ENCODE assay signal across 20 cellular contexts in genomic region chr3:32860499-32860898, GRCh38. TPM values are rescaled to one million over a fixed set of nuclear protein-coding genes. Genes with fewer than 3 reads are reported as not detected.
"Had no signal": no experiment of that assay in that cellular context is flagged by ENCODE, and none has a peak within 500 bp of the region (broad histone marks: within the 10 kb centered on the region; RNA-seq: fewer than 3 reads in every experiment).

No MANE protein-coding gene starts in this region.

- H3K27me3 ChIP-seq: dorsolateral prefrontal cortex, esophagus muscularis mucosa, gastrocnemius medialis had no signal

- H3K27ac ChIP-seq: dorsolateral prefrontal cortex, epithelial cell of prostate, esophagus muscularis mucosa, gastrocnemius medialis, left ventricle myocardium inferior, lower lobe of right lung had no signal

- H3K4me3 ChIP-seq: dorsolateral prefrontal cortex, esophagus muscularis mucosa, gastrocnemius medialis, left ventricle myocardium inferior, lower lobe of right lung, smooth muscle cell had no signal

- H3K27ac Mint-ChIP-seq: memory B cell, nephron, type B pancreatic cell had no signal

- H3K9me3 Mint-ChIP-seq: memory B cell, nephron, type B pancreatic cell had no signal

- ATAC-seq: gastrocnemius medialis, left cardiac atrium, lower lobe of right lung, right cardiac atrium had no signal

- H3K36me3 Mint-ChIP-seq: memory B cell had no signal

- H3K9me3 ChIP-seq: esophagus muscularis mucosa, gastrocnemius medialis, left ventricle myocardium inferior, lower lobe of right lung had no signal

- H3K4me2 ChIP-seq: smooth muscle cell had no signal

- DNase-seq: cortex of kidney; dorsolateral prefrontal cortex; effector CD8-positive, alpha-beta T cell; gastrocnemius medialis; kidney; left cardiac atrium; left ventricle myocardium inferior; lower lobe of right lung; midbrain; right cardiac atrium; stimulated activated CD4-positive, alpha-beta T cell treated with anti-CD3 and anti-CD28 coated beads, Interleukin-2, amount 100 ng/mL, for 48 hours; stimulated activated naive CD4-positive, alpha-beta T cell treated with Interleukin-2 at 50 U/mL for 16 hours had no signal

- H3K4me1 ChIP-seq: esophagus muscularis mucosa, gastrocnemius medialis had no signal

- H3K27me3 Mint-ChIP-seq: type B pancreatic cell had no signal

- H3K4me1 Mint-ChIP-seq: memory B cell had no signal

- H3K4me3 Mint-ChIP-seq: memory B cell, nephron, type B pancreatic cell had no signal

- H3K36me3 ChIP-seq: esophagus muscularis mucosa, gastrocnemius medialis, left ventricle myocardium inferior, lower lobe of right lung had no signal

RNA-seq across cellular contexts. Expression of gene TRIM71, which starts 42.7 kb away (rescaled TPM):
- total RNA-seq: esophagus muscularis mucosa, fibroblast of villous mesenchyme, gastrocnemius medialis, left ventricle myocardium inferior, osteocyte, right cardiac atrium had no signal
- polyA plus RNA-seq: right cardiac atrium had no signal
